ENCODE assay signal across 12 cellular contexts in the genomic region with DNA sequence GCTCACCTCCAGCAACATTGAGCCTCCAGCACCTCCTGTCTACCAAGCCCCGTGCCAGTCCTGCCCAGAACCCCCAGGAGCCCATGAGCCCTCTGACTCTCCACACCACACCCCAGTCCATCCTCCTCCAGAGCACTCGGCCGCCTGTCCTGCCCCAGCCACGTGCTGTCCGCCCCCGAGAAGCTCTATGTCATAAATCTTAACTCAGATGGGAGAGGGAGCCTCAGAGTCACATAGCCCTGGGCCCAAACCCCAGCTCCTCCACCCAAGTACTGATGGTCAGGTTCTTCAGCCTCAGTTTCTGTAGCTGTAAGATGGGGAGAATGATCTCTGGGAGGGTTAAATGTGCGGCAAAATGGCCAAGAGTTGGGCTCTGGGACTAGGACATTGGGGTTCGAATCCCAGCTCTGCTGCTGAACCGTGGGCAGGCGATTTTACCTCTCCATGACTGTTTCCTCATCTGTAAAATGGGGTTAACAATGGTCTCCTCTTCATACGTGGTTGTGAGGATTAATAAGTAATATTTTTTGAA. TPM values are rescaled to one million over a fixed set of nuclear protein-coding genes. Genes with fewer than 3 reads are reported as not detected.
A peak's percentile ranks its signal among the peaks of the same experiment; 100 is the strongest.
DNase-seq lines count a peak whose midpoint lies in the region; ATAC-seq and TF ChIP-seq lines count a peak whose summit lies in the region.
"Had no signal": no experiment of that assay in that cellular context is flagged by ENCODE, and none has a peak within 500 bp of the region (broad histone marks: within the 10 kb centered on the region; RNA-seq: fewer than 3 reads in every experiment).

No MANE protein-coding gene starts in this region.

- no peak overlapping the region for H2AFZ ChIP-seq in DND-41 (ENCODE audit: low read depth, low read length)
- H2AFZ ChIP-seq: parathyroid adenoma had no signal

- CTCF ChIA-PET in HEK293 (lab: Yijun Ruan, JAX) = interaction anchor here (0.7 to 3.4 kb wide), 5 partner anchors 11 to 251 kb away, joined by 3 to 14 read pairs (median 5); no protein-coding TSS in a partner anchor

- H3K27me3 ChIP-seq in DND-41 (ENCODE audit: insufficient read depth, low read length, poor library complexity) = no peaks in the 10 kb centered on the region

- H3K4me3 ChIP-seq in DND-41 (ENCODE audit: low read depth in 1 of 2, low read length in 2 of 2) (no peak overlapping the region), HEK293 (ENCODE audit: low read depth, low read length) (no peak overlapping the region)

- DNase-seq in DND-41 (no peak), nephron progenitor cell (no peak), SHP77 (lab: John Stamatoyannopoulos, UW) (no peak), NOMO-1 treated with dmso at 0.1 percent for 144 hours (lab: John Stamatoyannopoulos, UW; ENCODE audit: unreplicated experiment) (no peak), cerebellar cortex (ENCODE audit: low spot score) (no peak)
- DNase-seq: anterior cingulate cortex, NCI-H526, SHP77 treated with DMSO at 0.1 percent for 48 hours had no signal

- TF ChIP-seq CTCF in DND-41 (IDR thresholded peaks at IDR 0.05; ENCODE audit: borderline replicate concordance, extremely low read depth, low read length, poor library complexity, severe bottlenecking) = peak; percentile 22
- no peak for TF ChIP-seq CTCF in HEK293 (tag by site-specific recombination; IDR thresholded peaks at IDR 0.05)
- TF ChIP-seq CTCF in nephron progenitor cell (IDR thresholded peaks at IDR 0.05) = no peak

- H3K9ac ChIP-seq in DND-41 (ENCODE audit: low read depth, low read length) = no peak overlapping the region
- H3K9ac ChIP-seq: parathyroid adenoma had no signal

- no peaks in the 10 kb centered on the region for H3K27me3 Mint-ChIP-seq in activated T-helper 17 cell treated with anti-CD3 and anti-CD28 coated beads, Interleukin-2, amount 50 U/mL, for 72 hours
- peaks cover 16% of the 10 kb centered on the region for H3K27me3 Mint-ChIP-seq in nephron progenitor cell (ENCODE audit: low read depth, poor library complexity)

- no peaks in the 10 kb centered on the region for H3K36me3 ChIP-seq in DND-41 (ENCODE audit: insufficient read depth, low read length)
- no peaks in the 10 kb centered on the region for H3K36me3 ChIP-seq in HEK293 (ENCODE audit: control insufficient read depth in 2 of 2, insufficient read depth in 1 of 2, low read length in 2 of 2)

- no peaks in the 10 kb centered on the region for H3K9me3 Mint-ChIP-seq in activated T-helper 17 cell treated with anti-CD3 and anti-CD28 coated beads, Interleukin-2, amount 50 U/mL, for 72 hours
- no peaks in the 10 kb centered on the region for H3K9me3 Mint-ChIP-seq in nephron progenitor cell

- H3K4me1 Mint-ChIP-seq in activated T-helper 17 cell treated with anti-CD3 and anti-CD28 coated beads, Interleukin-2, amount 50 U/mL, for 72 hours = peaks cover 63% of the 10 kb centered on the region
- peaks cover 60% of the 10 kb centered on the region for H3K4me1 Mint-ChIP-seq in nephron progenitor cell

- peak overlapping the region; percentile 82 for H3K4me3 Mint-ChIP-seq in activated T-helper 17 cell treated with anti-CD3 and anti-CD28 coated beads, Interleukin-2, amount 50 U/mL, for 72 hours
- H3K4me3 Mint-ChIP-seq in nephron progenitor cell = peak overlapping the region; percentile 23

- H3K79me2 ChIP-seq in DND-41 (ENCODE audit: insufficient read depth, low read length) = no peaks in the 10 kb centered on the region
- H3K79me2 ChIP-seq: parathyroid adenoma had no signal

- H3K4me1 ChIP-seq in DND-41 (ENCODE audit: insufficient read depth, low read length) (peaks cover 56% of the 10 kb centered on the region), HEK293 (ENCODE audit: control insufficient read depth, insufficient read depth, low read length) (0 out of 2 replicates have a peak, but pooled peaks cover 4% of the 10 kb centered on the region)
- H3K4me1 ChIP-seq: parathyroid adenoma had no signal

- H3K9me3 ChIP-seq in DND-41 (ENCODE audit: insufficient read depth, low read length, severe bottlenecking) (no peaks in the 10 kb centered on the region), HEK293 (ENCODE audit: control insufficient read depth, insufficient read depth, low read depth, low read length) (no peaks in the 10 kb centered on the region)

- peak overlapping the region; percentile 79 for H3K27ac Mint-ChIP-seq in activated T-helper 17 cell treated with anti-CD3 and anti-CD28 coated beads, Interleukin-2, amount 50 U/mL, for 72 hours
- H3K27ac Mint-ChIP-seq in nephron progenitor cell = no peak overlapping the region

- H4K20me1 ChIP-seq in DND-41 (ENCODE audit: insufficient read depth, low read length) = peaks cover 24% of the 10 kb centered on the region

- no peak; the same call in 2 of the 3 replicates for ATAC-seq in DND-41 (ENCODE audit: insufficient read depth, low read depth)
- ATAC-seq in activated T-helper 17 cell treated with anti-CD3 and anti-CD28 coated beads, Interleukin-2, amount 50 U/mL, for 72 hours (replicated peaks) = no peak
- ATAC-seq in HG03196 (IDR thresholded peaks at IDR 0.05; ENCODE audit: unreplicated experiment) = no peak

- POLR2A ChIA-PET in HEK293 (lab: Yijun Ruan, JAX) = no interaction called here

- H3K27ac ChIP-seq in DND-41 (ENCODE audit: low read length) = peak overlapping the region; percentile 70
- H3K27ac ChIP-seq in HEK293 (ENCODE audit: extremely low read depth, low read depth, low read length) = no peak overlapping the region
- H3K27ac ChIP-seq: parathyroid adenoma had no signal

- peaks cover 80% of the 10 kb centered on the region for H3K36me3 Mint-ChIP-seq in activated T-helper 17 cell treated with anti-CD3 and anti-CD28 coated beads, Interleukin-2, amount 50 U/mL, for 72 hours (ENCODE audit: low read depth)
- H3K36me3 Mint-ChIP-seq in nephron progenitor cell (ENCODE audit: low read depth) = no peaks in the 10 kb centered on the region

- peak overlapping the region; percentile 47 for H3K4me2 ChIP-seq in DND-41 (ENCODE audit: insufficient read depth, low read length)

TF ChIP-seq in HEK293, 187 proteins besides CTCF, POLR2A, EP300 and RAD21:
- TF ChIP-seq ZNF514 (tag by site-specific recombination; IDR thresholded peaks at IDR 0.05) (no peak), ZNF146 (tag by site-specific recombination; IDR thresholded peaks at IDR 0.05) (no peak), ZNF221 (tag by site-specific recombination; IDR thresholded peaks at IDR 0.05; ENCODE audit: borderline replicate concordance) (no peak), ZFHX2 (tag by site-specific recombination; conservative IDR thresholded peaks at IDR 0.05) (peak; percentile 65), EGR2 (tag by site-specific recombination; IDR thresholded peaks at IDR 0.05; ENCODE audit: low read depth) (peak; percentile 68)
- TF ChIP-seq, protein P1, sequence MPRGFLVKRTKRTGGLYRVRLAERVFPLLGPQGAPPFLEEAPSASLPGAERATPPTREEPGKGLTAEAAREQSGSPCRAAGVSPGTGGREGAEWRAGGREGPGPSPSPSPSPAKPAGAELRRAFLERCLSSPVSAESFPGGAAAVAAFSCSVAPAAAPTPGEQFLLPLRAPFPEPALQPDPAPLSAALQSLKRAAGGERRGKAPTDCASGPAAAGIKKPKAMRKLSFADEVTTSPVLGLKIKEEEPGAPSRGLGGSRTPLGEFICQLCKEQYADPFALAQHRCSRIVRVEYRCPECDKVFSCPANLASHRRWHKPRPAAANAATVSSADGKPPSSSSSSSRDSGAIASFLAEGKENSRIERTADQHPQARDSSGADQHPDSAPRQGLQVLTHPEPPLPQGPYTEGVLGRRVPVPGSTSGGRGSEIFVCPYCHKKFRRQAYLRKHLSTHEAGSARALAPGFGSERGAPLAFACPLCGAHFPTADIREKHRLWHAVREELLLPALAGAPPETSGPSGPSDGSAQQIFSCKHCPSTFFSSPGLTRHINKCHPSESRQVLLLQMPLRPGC (tag by site-specific recombination; IDR thresholded peaks at IDR 0.05) = no peak

RNA-seq across cellular contexts. Expression of a gene that starts 27.8 kb away (rescaled TPM):
- total RNA-seq in activated T-helper 17 cell treated with anti-CD3 and anti-CD28 coated beads, Interleukin-2, amount 50 U/mL, for 72 hours = 100 to 1,000 TPM in 1 of 2 donors, 10 to 100 TPM in 1; 53.7 to 124 TPM
